9 cellular contexts compared by ENCODE assay signal in genomic region chr17:76432712-76433336, GRCh38. TPM values are rescaled to one million over a fixed set of nuclear protein-coding genes. Genes with fewer than 3 reads are reported as not detected.
DNase-seq lines count a peak whose midpoint lies in the region; ATAC-seq, FAIRE-seq and TF ChIP-seq lines count a peak whose summit lies in the region.
"Had no signal": no experiment of that assay in that cellular context is flagged by ENCODE, and none has a peak within 500 bp of the region (broad histone marks: within the 10 kb centered on the region; RNA-seq: fewer than 3 reads in every experiment).

No MANE protein-coding gene starts in this region.

- no peak overlapping the region for H3K27ac ChIP-seq in SU-DHL-6 (ENCODE audit: low read depth, low read length)

- H3K4me3 ChIP-seq in AG04449 (ENCODE audit: low read depth, low read length) (no peak overlapping the region), SU-DHL-6 (ENCODE audit: insufficient read depth, low read length, poor library complexity, severe bottlenecking) (no peak overlapping the region), kidney epithelial cell (ENCODE audit: low read depth, low read length) (no peak overlapping the region)

- FAIRE-seq in GM12891 (lab: Jason Lieb, UNC) = peak; percentile 78

- no peaks in the 10 kb centered on the region for H3K27me3 ChIP-seq in SU-DHL-6 (ENCODE audit: low read length)
- H3K27me3 ChIP-seq in kidney epithelial cell (ENCODE audit: control insufficient read depth, insufficient read depth, low read length) = no peaks in the 10 kb centered on the region

- no peaks in the 10 kb centered on the region; the same call in 1 of the 2 replicates for H3K79me2 ChIP-seq in SU-DHL-6 (ENCODE audit: insufficient read depth, low read length)

- TF ChIP-seq POLR2A in GM12891 (IDR thresholded peaks at IDR 0.05; ENCODE audit: low read depth, low read length) = no peak

- no peaks in the 10 kb centered on the region for H3K9me3 Mint-ChIP-seq in activated T-helper 1 cell treated with anti-CD3 and anti-CD28 coated beads, Interleukin-12 subunit alpha, Interleukin-12 subunit beta, Interleukin-2, Interleukin-4 antibody, amounts not matched to agents 30 ng/mL and 10 ng/mL and 1 ng/mL, durations not matched to agents 14 hours and 24 hours and 36 hours
- H3K9me3 Mint-ChIP-seq: stimulated activated naive CD8-positive, alpha-beta T cell treated with anti-CD3 and anti-CD28 coated beads, Interleukin-15, Interleukin-2, amounts not matched to agents 100 ng/mL and 50 ng/mL, for 24 hours had no signal

- H3K27me3 Mint-ChIP-seq in activated T-helper 1 cell treated with anti-CD3 and anti-CD28 coated beads, Interleukin-12 subunit alpha, Interleukin-12 subunit beta, Interleukin-2, Interleukin-4 antibody, amounts not matched to agents 30 ng/mL and 10 ng/mL and 1 ng/mL, durations not matched to agents 14 hours and 24 hours and 36 hours (ENCODE audit: insufficient read depth) = no peaks in the 10 kb centered on the region
- H3K27me3 Mint-ChIP-seq: stimulated activated naive CD8-positive, alpha-beta T cell treated with anti-CD3 and anti-CD28 coated beads, Interleukin-15, Interleukin-2, amounts not matched to agents 100 ng/mL and 50 ng/mL, for 24 hours had no signal

- peaks cover 5% of the 10 kb centered on the region for H3K36me3 Mint-ChIP-seq in activated T-helper 1 cell treated with anti-CD3 and anti-CD28 coated beads, Interleukin-12 subunit alpha, Interleukin-12 subunit beta, Interleukin-2, Interleukin-4 antibody, amounts not matched to agents 30 ng/mL and 10 ng/mL and 1 ng/mL, durations not matched to agents 14 hours and 24 hours and 36 hours (ENCODE audit: low read depth)

- no peak overlapping the region for H3K27ac Mint-ChIP-seq in activated T-helper 1 cell treated with anti-CD3 and anti-CD28 coated beads, Interleukin-12 subunit alpha, Interleukin-12 subunit beta, Interleukin-2, Interleukin-4 antibody, amounts not matched to agents 30 ng/mL and 10 ng/mL and 1 ng/mL, durations not matched to agents 14 hours and 24 hours and 36 hours
- H3K27ac Mint-ChIP-seq: stimulated activated naive CD8-positive, alpha-beta T cell treated with anti-CD3 and anti-CD28 coated beads, Interleukin-15, Interleukin-2, amounts not matched to agents 100 ng/mL and 50 ng/mL, for 24 hours had no signal

- no peaks in the 10 kb centered on the region for H3K9me3 ChIP-seq in SU-DHL-6 (ENCODE audit: insufficient read depth, low read length)

- DNase-seq in AG04449 (ENCODE audit: low read depth, low spot score) (no peak), GM12891 (ENCODE audit: insufficient read length, low spot score) (no peak), kidney epithelial cell (ENCODE audit: low read depth) (no peak), NCI-H1105 treated with DMSO at 0.1 percent for 48 hours (lab: John Stamatoyannopoulos, UW) (no peak), GM13976 (ENCODE audit: low spot score) (no peak)
- no peak for DNase-seq in activated T-helper 1 cell treated with anti-CD3 and anti-CD28 coated beads, Interleukin-12 subunit alpha, Interleukin-12 subunit beta, Interleukin-2, Interleukin-4 antibody, amounts not matched to agents 30 ng/mL and 10 ng/mL and 1 ng/mL, durations not matched to agents 14 hours and 24 hours and 36 hours (ENCODE audit: low spot score)

- in situ Hi-C loops in GM13976 (cut with MboI; ENCODE audit: low sequenced_read_pairs, unreplicated experiment) = no loop called here

- no peak overlapping the region for H3K4me2 ChIP-seq in SU-DHL-6 (ENCODE audit: low read depth, low read length, poor library complexity, severe bottlenecking)

- POLR2A ChIA-PET in AG04449 (lab: Yijun Ruan, JAX) = no interaction called here

- no peaks in the 10 kb centered on the region for H3K36me3 ChIP-seq in SU-DHL-6 (ENCODE audit: low read length)
- no peaks in the 10 kb centered on the region for H3K36me3 ChIP-seq in kidney epithelial cell (ENCODE audit: control insufficient read depth, insufficient read depth, low read length)

- no peak overlapping the region for H3K4me3 Mint-ChIP-seq in activated T-helper 1 cell treated with anti-CD3 and anti-CD28 coated beads, Interleukin-12 subunit alpha, Interleukin-12 subunit beta, Interleukin-2, Interleukin-4 antibody, amounts not matched to agents 30 ng/mL and 10 ng/mL and 1 ng/mL, durations not matched to agents 14 hours and 24 hours and 36 hours
- H3K4me3 Mint-ChIP-seq: stimulated activated naive CD8-positive, alpha-beta T cell treated with anti-CD3 and anti-CD28 coated beads, Interleukin-15, Interleukin-2, amounts not matched to agents 100 ng/mL and 50 ng/mL, for 24 hours had no signal

- CTCF ChIA-PET in AG04449 (lab: Yijun Ruan, JAX) = no interaction called here

- H3K4me1 Mint-ChIP-seq in activated T-helper 1 cell treated with anti-CD3 and anti-CD28 coated beads, Interleukin-12 subunit alpha, Interleukin-12 subunit beta, Interleukin-2, Interleukin-4 antibody, amounts not matched to agents 30 ng/mL and 10 ng/mL and 1 ng/mL, durations not matched to agents 14 hours and 24 hours and 36 hours (ENCODE audit: low read depth) = peaks cover 12% of the 10 kb centered on the region

- no peak for ATAC-seq in GM21528 (IDR thresholded peaks at IDR 0.05; ENCODE audit: low FRiP score, unreplicated experiment)

- peak; percentile 36 for TF ChIP-seq CTCF in AG04449 (IDR thresholded peaks at IDR 0.05; ENCODE audit: insufficient read depth, low read length, missing control alignments)
- TF ChIP-seq CTCF in SU-DHL-6 (IDR thresholded peaks at IDR 0.05; ENCODE audit: insufficient read depth, low read length, poor library complexity, severe bottlenecking) = peak; percentile 20
- peak; percentile 41 for TF ChIP-seq CTCF in kidney epithelial cell (IDR thresholded peaks at IDR 0.05; ENCODE audit: insufficient read depth, low read length, poor library complexity, severe bottlenecking)
- no peak for TF ChIP-seq CTCF in GM13976 (IDR thresholded peaks at IDR 0.05; ENCODE audit: borderline replicate concordance, control extremely low read depth, extremely low read depth, insufficient read depth, missing control alignments)

- no peaks in the 10 kb centered on the region for H3K9me2 ChIP-seq in SU-DHL-6 (replicated peaks; ENCODE audit: insufficient read depth, low read length)

- no peak overlapping the region for H2AFZ ChIP-seq in SU-DHL-6 (ENCODE audit: low read depth, low read length, severe bottlenecking)

- H4K20me1 ChIP-seq in SU-DHL-6 (ENCODE audit: low read depth, low read length) = peaks cover 6% of the 10 kb centered on the region; the same call in 1 of the 2 replicates

- no peaks in the 10 kb centered on the region for H3F3A ChIP-seq in SU-DHL-6 (ENCODE audit: insufficient read depth)

- intact Hi-C loops in activated T-helper 1 cell treated with anti-CD3 and anti-CD28 coated beads, Interleukin-12 subunit alpha, Interleukin-12 subunit beta, Interleukin-2, Interleukin-4 antibody, amounts not matched to agents 30 ng/mL and 10 ng/mL and 1 ng/mL, durations not matched to agents 14 hours and 24 hours and 36 hours (cut with micrococcal nuclease) = no loop called here

- no peak overlapping the region for H3K9ac ChIP-seq in SU-DHL-6 (ENCODE audit: low read length)

TF ChIP-seq in GM12891, 5 proteins besides CTCF, POLR2A, EP300 and RAD21:
- TF ChIP-seq SPI1 (IDR thresholded peaks at IDR 0.05; ENCODE audit: low read depth, low read length) = no peak
- no peak for TF ChIP-seq TAF1 (IDR thresholded peaks at IDR 0.05; ENCODE audit: low read depth, low read length)
- no peak for TF ChIP-seq PAX5 (IDR thresholded peaks at IDR 0.05; ENCODE audit: insufficient read depth, low read length, severe bottlenecking)
- TF ChIP-seq POLR2AphosphoS5 (IDR thresholded peaks at IDR 0.05; ENCODE audit: low read depth, low read length) = no peak
- TF ChIP-seq POU2F2 (IDR thresholded peaks at IDR 0.05; ENCODE audit: low read depth, low read length) = no peak

RNA-seq across cellular contexts. Expression of gene UBE2O, which starts 20.1 kb away (rescaled TPM):
- 14.6 TPM for polyA plus RNA-seq in GM12891 (2012; ENCODE audit: low read depth, missing spikeins)
- total RNA-seq in kidney epithelial cell = 12.6 and 15.5 TPM in 2 replicates
- 44.9 and 45.1 TPM in 2 replicates for total RNA-seq in activated T-helper 1 cell treated with anti-CD3 and anti-CD28 coated beads, Interleukin-12 subunit alpha, Interleukin-12 subunit beta, Interleukin-2, Interleukin-4 antibody, amounts not matched to agents 30 ng/mL and 10 ng/mL and 1 ng/mL, durations not matched to agents 14 hours and 24 hours and 36 hours

RNA-seq across cellular contexts. Expression of gene AANAT, which starts 34.6 kb away (rescaled TPM):
- polyA plus RNA-seq in GM12891 (2012; ENCODE audit: low read depth, missing spikeins) = 0.13 TPM
- not detected in 2 replicates for total RNA-seq in kidney epithelial cell
- total RNA-seq in activated T-helper 1 cell treated with anti-CD3 and anti-CD28 coated beads, Interleukin-12 subunit alpha, Interleukin-12 subunit beta, Interleukin-2, Interleukin-4 antibody, amounts not matched to agents 30 ng/mL and 10 ng/mL and 1 ng/mL, durations not matched to agents 14 hours and 24 hours and 36 hours = not detected in 2 replicates

RNA-seq across cellular contexts. Expression of gene SPHK1, which starts 48.4 kb away (rescaled TPM):
- polyA plus RNA-seq in GM12891 (2012; ENCODE audit: low read depth, missing spikeins) = 0.27 TPM
- total RNA-seq in kidney epithelial cell = 159 and 165 TPM in 2 replicates
- 16.5 and 17.8 TPM in 2 replicates for total RNA-seq in activated T-helper 1 cell treated with anti-CD3 and anti-CD28 coated beads, Interleukin-12 subunit alpha, Interleukin-12 subunit beta, Interleukin-2, Interleukin-4 antibody, amounts not matched to agents 30 ng/mL and 10 ng/mL and 1 ng/mL, durations not matched to agents 14 hours and 24 hours and 36 hours
